9 cellular contexts compared by ENCODE assay signal in genomic region chr1:165376811-165377153, GRCh38. TPM values are rescaled to one million over a fixed set of nuclear protein-coding genes. Genes with fewer than 3 reads are reported as not detected.
A peak's percentile ranks its signal among the peaks of the same experiment; 100 is the strongest.
DNase-seq lines count a peak whose midpoint lies in the region; ATAC-seq, FAIRE-seq and TF ChIP-seq lines count a peak whose summit lies in the region.
"Had no signal": no experiment of that assay in that cellular context is flagged by ENCODE, and none has a peak within 500 bp of the region (broad histone marks: within the 10 kb centered on the region; RNA-seq: fewer than 3 reads in every experiment).

No MANE protein-coding gene starts in this region.

- H3K27ac Mint-ChIP-seq in CD14-positive monocyte, result peak overlapping the region in 2 of 7 donors; percentile 26 to 46

- H3K18ac ChIP-seq in neuronal stem cell (ENCODE audit: low read length), result peak overlapping the region; percentile 91

- H3K9me3 ChIP-seq in ectodermal cell (ENCODE audit: control insufficient read depth, low read length) (no peaks in the 10 kb centered on the region), neuronal stem cell (replicated peaks in 1 of 2; ENCODE audit: control insufficient read depth in 2 of 2, insufficient read depth in 1 of 2, low read depth in 1 of 2, low read length in 2 of 2) (no peaks in the 10 kb centered on the region)

- peak overlapping the region; percentile 79 for H2AFZ ChIP-seq in neuronal stem cell (ENCODE audit: low read length)

- no peak overlapping the region for H2BK12ac ChIP-seq in neuronal stem cell (ENCODE audit: low read length)

- H3K4ac ChIP-seq in neuronal stem cell (ENCODE audit: low read length), result no peak overlapping the region

- H4K8ac ChIP-seq in neuronal stem cell (ENCODE audit: low read depth, low read length), result no peak overlapping the region

- H3K23ac ChIP-seq in neuronal stem cell (ENCODE audit: low read depth, low read length, poor library complexity), result peak overlapping the region; percentile 77

- H4K91ac ChIP-seq in neuronal stem cell (ENCODE audit: low read depth, low read length, poor library complexity), result no peak overlapping the region

- H3K79me1 ChIP-seq in neuronal stem cell (ENCODE audit: low read depth, low read length), result no peaks in the 10 kb centered on the region

- H3K4me1 Mint-ChIP-seq in CD14-positive monocyte, result peaks cover 29% of the 10 kb centered on the region

- TF ChIP-seq POLR2A in H54 (IDR thresholded peaks at IDR 0.05; ENCODE audit: low read depth, low read length), result no peak

- 16% methylated on average over 10 of the region's 10 CpGs for WGBS in ectodermal cell, 2 experiments
- WGBS in neuronal stem cell (ENCODE audit: extremely low coverage in 2 of 2, insufficient read length in 2 of 2, insufficient replicate concordance in 1 of 2), 2 donors, result no CpG with 5 or more reads among the region's 10 CpGs

- H3K36me3 ChIP-seq in ectodermal cell (ENCODE audit: control insufficient read depth, insufficient read depth, low read length), result no peaks in the 10 kb centered on the region
- no peaks in the 10 kb centered on the region for H3K36me3 ChIP-seq in neuronal stem cell (replicated peaks in 1 of 2; ENCODE audit: control insufficient read depth in 2 of 2, insufficient read depth in 2 of 2, low read length in 2 of 2)

- TF ChIP-seq CTCF in CD14-positive monocyte (IDR thresholded peaks at IDR 0.05) (no peak), omental fat pad (IDR thresholded peaks at IDR 0.05) (no peak), GM10266 (IDR thresholded peaks at IDR 0.05; ENCODE audit: control insufficient read depth, insufficient read depth, low read depth, missing control alignments) (no peak)

- H3K4me2 ChIP-seq in neuronal stem cell (ENCODE audit: insufficient read depth, low read length, poor library complexity, severe bottlenecking), result peak overlapping the region; percentile 75

- H3K14ac ChIP-seq in neuronal stem cell (ENCODE audit: low read length), result peak overlapping the region; percentile 90

- H3K4me3 ChIP-seq in ectodermal cell (ENCODE audit: insufficient read depth, low read depth, low read length), result peak overlapping the region; percentile 24
- peak overlapping the region in 1 of 2 donors; percentile 11 for H3K4me3 ChIP-seq in neuronal stem cell (ENCODE audit: low read length in 2 of 2)

- H3K9me3 Mint-ChIP-seq in CD14-positive monocyte, result peaks cover 0 to 15% (median 10%) of the 10 kb centered on the region in 7 donors

- DNase-seq in CD14-positive monocyte (ENCODE audit: low spot score) (no peak), neuronal stem cell (ENCODE audit: low spot score) (no peak), omental fat pad (ENCODE audit: low spot score) (no peak), GM10266 (ENCODE audit: extremely low spot score) (no peak), RCC 7860 (ENCODE audit: low spot score) (no peak), H54 (ENCODE audit: insufficient read length, low spot score) (no peak)

- no peak overlapping the region for H3K27ac ChIP-seq in ectodermal cell (ENCODE audit: insufficient read depth, low read depth, low read length, poor library complexity, severe bottlenecking)
- no peak overlapping the region for H3K27ac ChIP-seq in neuronal stem cell (replicated peaks; ENCODE audit: low read length)

- peak overlapping the region; percentile 73 to 90 for H3K4me3 Mint-ChIP-seq in CD14-positive monocyte

- H3K4me1 ChIP-seq in ectodermal cell (ENCODE audit: control insufficient read depth, insufficient read depth, low read length) (no peaks in the 10 kb centered on the region), neuronal stem cell (ENCODE audit: control insufficient read depth in 2 of 2, insufficient read depth in 1 of 2, low read depth in 1 of 2, low read length in 2 of 2) (peaks cover 2 to 4% of the 10 kb centered on the region in 2 donors)

- FAIRE-seq in RCC 7860 (lab: Jason Lieb, UNC) (no peak), H54 (lab: Jason Lieb, UNC) (no peak)

- H3K9ac ChIP-seq in neuronal stem cell (ENCODE audit: low read depth, low read length, poor library complexity), result no peak overlapping the region

- H3K27me3 ChIP-seq in ectodermal cell (ENCODE audit: control insufficient read depth, insufficient read depth, low read length, poor library complexity, severe bottlenecking) (peaks cover 33% of the 10 kb centered on the region), neuronal stem cell (ENCODE audit: control insufficient read depth in 3 of 3, insufficient read depth in 3 of 3, low read depth in 1 of 3, low read length in 3 of 3) (peaks cover 0 to 43% (median 18%) of the 10 kb centered on the region in 3 experiments)

- intact Hi-C loops in CD14-positive monocyte (cut with micrococcal nuclease), result no loop called here

- H2BK15ac ChIP-seq in neuronal stem cell (ENCODE audit: low read length), result no peak overlapping the region

- H2AK5ac ChIP-seq in neuronal stem cell (ENCODE audit: low read depth, low read length), result no peak overlapping the region

- ATAC-seq in HG03103 (IDR thresholded peaks at IDR 0.05; ENCODE audit: low read depth, unreplicated experiment) (peak; percentile 27), omental fat pad (ENCODE audit: low FRiP score) (no peak)

- H3K27me3 Mint-ChIP-seq in CD14-positive monocyte (ENCODE audit: low read depth in 3 of 3), result peaks cover 69 to 87% (median 70%) of the 10 kb centered on the region in 3 donors

- H2BK120ac ChIP-seq in neuronal stem cell (ENCODE audit: low read depth, low read length), result no peak overlapping the region

- peaks cover 0 to 11% of the 10 kb centered on the region in 2 donors for H3K36me3 Mint-ChIP-seq in CD14-positive monocyte

- H2BK5ac ChIP-seq in neuronal stem cell (ENCODE audit: low read length), result no peak overlapping the region

RNA-seq across cellular contexts. Expression of gene LMX1A, which starts 20.3 kb away (rescaled TPM):
- polyA plus RNA-seq in CD14-positive monocyte, result not detected
- polyA plus RNA-seq in ectodermal cell (2013, experiment 1 of 4), result 51.5 TPM
- polyA plus RNA-seq in ectodermal cell (2013, experiment 2 of 4), result 55.4 TPM
- polyA plus RNA-seq in ectodermal cell (2013, experiment 3 of 4), result 42.3 TPM
- polyA plus RNA-seq in ectodermal cell (2013, experiment 4 of 4), result 52.0 TPM
- 0.03 TPM for polyA plus RNA-seq in neuronal stem cell (2013, experiment 1 of 2)
- 0.07 TPM for polyA plus RNA-seq in neuronal stem cell (2013, experiment 2 of 2)
- 1 to 10 TPM in 1 of 4 donors, not detected in 3; 2.0 TPM for total RNA-seq in omental fat pad
- total RNA-seq: RPMI7951 had no signal
